18 cellular contexts compared by ENCODE assay signal in the genomic region with DNA sequence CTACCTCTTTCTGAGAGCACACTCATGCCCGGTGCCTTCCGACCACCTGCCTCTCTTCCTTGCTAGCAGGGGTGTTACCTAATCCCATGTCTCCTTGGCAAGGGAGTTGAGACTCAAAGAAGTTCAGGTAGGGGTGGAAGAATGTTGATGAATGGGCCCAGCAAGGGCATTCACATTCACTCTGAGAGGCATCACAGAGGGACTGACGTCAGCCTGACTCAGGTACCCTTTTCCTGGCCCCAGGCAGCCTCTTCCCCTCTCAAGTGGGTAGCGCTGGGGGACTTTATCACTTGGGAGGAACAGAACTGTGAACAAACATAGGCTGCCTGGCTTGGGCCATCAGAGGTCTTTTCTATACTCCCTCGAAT. TPM values are rescaled to one million over a fixed set of nuclear protein-coding genes. Genes with fewer than 3 reads are reported as not detected.
A peak's percentile ranks its signal among the peaks of the same experiment; 100 is the strongest.
DNase-seq lines count a peak whose midpoint lies in the region; ATAC-seq and TF ChIP-seq lines count a peak whose summit lies in the region.
"Had no signal": no experiment of that assay in that cellular context is flagged by ENCODE, and none has a peak within 500 bp of the region (broad histone marks: within the 10 kb centered on the region; RNA-seq: fewer than 3 reads in every experiment).

No MANE protein-coding gene starts in this region.

- TF ChIP-seq CTCF in activated CD8-positive, alpha-beta T cell treated with anti-CD3 and anti-CD28 coated beads for 36 hours (IDR thresholded peaks at IDR 0.05) = no peak
- TF ChIP-seq CTCF in endothelial cell (IDR thresholded peaks at IDR 0.05; ENCODE audit: unreplicated experiment) = no peak

- no peak for DNase-seq in activated naive CD4-positive, alpha-beta T cell treated with Interleukin-2 at 50 U/mL for 16 hours
- no peak for DNase-seq in activated CD8-positive, alpha-beta T cell treated with anti-CD3 and anti-CD28 coated beads for 36 hours
- DNase-seq in endothelial cell (ENCODE audit: low spot score) (no peak), NCI-H345 (lab: John Stamatoyannopoulos, UW) (no peak), HPDE6-E6E7 (ENCODE audit: extremely low spot score) (no peak), NCI-H1436 treated with DMSO at 0.1 percent for 48 hours (lab: John Stamatoyannopoulos, UW) (no peak)
- no peak for DNase-seq in stimulated activated naive CD8-positive, alpha-beta T cell treated with anti-CD3 and anti-CD28 coated beads, Interleukin-15, amount 100 ng/mL, for 72 hours
- DNase-seq: activated CD4-positive, CD25-positive, alpha-beta regulatory T cell treated with anti-CD3 and anti-CD28 coated beads, Interleukin-2, amount 50 U/mL, for 72 hours; activated CD8-positive, alpha-beta memory T cell treated with anti-CD3 and anti-CD28 coated beads, Interleukin-2, amount 50 U/mL, for 4 hours; effector memory CD8-positive, alpha-beta T cell; hypothalamus; MV-4-11; NCI-H2029; NCI-H524 treated with DMSO at 0.1 percent for 48 hours; OCI-M1; T1000 had no signal

- POLR2A ChIA-PET in activated CD8-positive, alpha-beta T cell treated with anti-CD3 and anti-CD28 coated beads for 36 hours (lab: Charles Lee) = interaction anchor here (1.1 to 1.5 kb wide), 2 partner anchors 11 to 62 kb away, joined by 3 to 7 read pairs; no protein-coding TSS in a partner anchor

- H3K4me1 Mint-ChIP-seq in activated naive CD4-positive, alpha-beta T cell treated with anti-CD3 and anti-CD28 coated beads, Interleukin-2, amount 50 U/mL, for 24 hours = peaks cover 14% of the 10 kb centered on the region
- peaks cover 17% of the 10 kb centered on the region for H3K4me1 Mint-ChIP-seq in activated CD8-positive, alpha-beta T cell treated with anti-CD3 and anti-CD28 coated beads for 36 hours (ENCODE audit: low read depth)
- H3K4me1 Mint-ChIP-seq in endothelial cell (ENCODE audit: unreplicated experiment) = peaks cover 11% of the 10 kb centered on the region
- H3K4me1 Mint-ChIP-seq in stimulated activated naive CD8-positive, alpha-beta T cell treated with anti-CD3 and anti-CD28 coated beads, Interleukin-15, amount 100 ng/mL, for 72 hours = peaks cover 22% of the 10 kb centered on the region

- no peak for ATAC-seq in activated CD8-positive, alpha-beta T cell treated with anti-CD3 and anti-CD28 coated beads for 36 hours
- no peak for ATAC-seq in stimulated activated naive CD8-positive, alpha-beta T cell treated with anti-CD3 and anti-CD28 coated beads, Interleukin-15, amount 100 ng/mL, for 72 hours
- ATAC-seq: effector memory CD8-positive, alpha-beta T cell; right cardiac atrium had no signal

- H3K27me3 Mint-ChIP-seq in activated naive CD4-positive, alpha-beta T cell treated with anti-CD3 and anti-CD28 coated beads, Interleukin-2, amount 50 U/mL, for 24 hours = no peaks in the 10 kb centered on the region
- H3K27me3 Mint-ChIP-seq in activated CD8-positive, alpha-beta T cell treated with anti-CD3 and anti-CD28 coated beads for 36 hours = no peaks in the 10 kb centered on the region
- H3K27me3 Mint-ChIP-seq in endothelial cell (ENCODE audit: unreplicated experiment) = peaks cover 3% of the 10 kb centered on the region
- H3K27me3 Mint-ChIP-seq in stimulated activated naive CD8-positive, alpha-beta T cell treated with anti-CD3 and anti-CD28 coated beads, Interleukin-15, amount 100 ng/mL, for 72 hours = no peaks in the 10 kb centered on the region
- H3K27me3 Mint-ChIP-seq: effector memory CD8-positive, alpha-beta T cell had no signal

- intact Hi-C loops in activated CD8-positive, alpha-beta T cell treated with anti-CD3 and anti-CD28 coated beads for 36 hours (cut with micrococcal nuclease) = no loop called here

- H3K36me3 Mint-ChIP-seq in activated naive CD4-positive, alpha-beta T cell treated with anti-CD3 and anti-CD28 coated beads, Interleukin-2, amount 50 U/mL, for 24 hours = peaks cover 6% of the 10 kb centered on the region
- H3K36me3 Mint-ChIP-seq in activated CD8-positive, alpha-beta T cell treated with anti-CD3 and anti-CD28 coated beads for 36 hours (ENCODE audit: low read depth) = peaks cover 58% of the 10 kb centered on the region
- peaks cover 48% of the 10 kb centered on the region for H3K36me3 Mint-ChIP-seq in endothelial cell (ENCODE audit: low read depth, unreplicated experiment)

- H3K9me3 Mint-ChIP-seq in activated naive CD4-positive, alpha-beta T cell treated with anti-CD3 and anti-CD28 coated beads, Interleukin-2, amount 50 U/mL, for 24 hours = no peaks in the 10 kb centered on the region
- H3K9me3 Mint-ChIP-seq in activated CD8-positive, alpha-beta T cell treated with anti-CD3 and anti-CD28 coated beads for 36 hours = no peaks in the 10 kb centered on the region
- H3K9me3 Mint-ChIP-seq in endothelial cell (ENCODE audit: unreplicated experiment) = no peaks in the 10 kb centered on the region
- H3K9me3 Mint-ChIP-seq in stimulated activated naive CD8-positive, alpha-beta T cell treated with anti-CD3 and anti-CD28 coated beads, Interleukin-15, amount 100 ng/mL, for 72 hours = no peaks in the 10 kb centered on the region
- H3K9me3 Mint-ChIP-seq: effector memory CD8-positive, alpha-beta T cell had no signal

- H3K4me3 Mint-ChIP-seq in activated naive CD4-positive, alpha-beta T cell treated with anti-CD3 and anti-CD28 coated beads, Interleukin-2, amount 50 U/mL, for 24 hours = no peak overlapping the region
- peak overlapping the region; percentile 84 for H3K4me3 Mint-ChIP-seq in activated CD8-positive, alpha-beta T cell treated with anti-CD3 and anti-CD28 coated beads for 36 hours
- H3K4me3 Mint-ChIP-seq in endothelial cell (ENCODE audit: unreplicated experiment) = peak overlapping the region; percentile 37
- peak overlapping the region; percentile 20 to 94 for H3K4me3 Mint-ChIP-seq in stimulated activated naive CD8-positive, alpha-beta T cell treated with anti-CD3 and anti-CD28 coated beads, Interleukin-15, amount 100 ng/mL, for 72 hours

- CTCF ChIA-PET in activated CD8-positive, alpha-beta T cell treated with anti-CD3 and anti-CD28 coated beads for 36 hours (lab: Charles Lee) = interaction anchor here (0.6 to 30.6 kb wide), 4 partner anchors 8 to 108 kb away, joined by 3 to 1008 read pairs (median 18); a partner anchor contains a TSS

- H3K27ac Mint-ChIP-seq in activated naive CD4-positive, alpha-beta T cell treated with anti-CD3 and anti-CD28 coated beads, Interleukin-2, amount 50 U/mL, for 24 hours = peak overlapping the region; percentile 30
- peak overlapping the region; percentile 97 for H3K27ac Mint-ChIP-seq in activated CD8-positive, alpha-beta T cell treated with anti-CD3 and anti-CD28 coated beads for 36 hours
- H3K27ac Mint-ChIP-seq in endothelial cell (ENCODE audit: unreplicated experiment) = no peak overlapping the region
- peak overlapping the region; percentile 80 to 83 for H3K27ac Mint-ChIP-seq in stimulated activated naive CD8-positive, alpha-beta T cell treated with anti-CD3 and anti-CD28 coated beads, Interleukin-15, amount 100 ng/mL, for 72 hours

RNA-seq across cellular contexts. Expression of a gene that starts 35.3 kb away (rescaled TPM):
- total RNA-seq in activated CD8-positive, alpha-beta T cell treated with anti-CD3 and anti-CD28 coated beads for 36 hours = 10 to 100 TPM; 91.6 to 95.5 TPM
- total RNA-seq in endothelial cell (ENCODE audit: unreplicated experiment) = 153 TPM

RNA-seq across cellular contexts. Expression of a gene that starts 55.6 kb away (rescaled TPM):
- total RNA-seq in activated CD8-positive, alpha-beta T cell treated with anti-CD3 and anti-CD28 coated beads for 36 hours = under 1 TPM; 0.41 to 0.54 TPM
- total RNA-seq in endothelial cell (ENCODE audit: unreplicated experiment) = 85.2 TPM

Comparison
In these comparisons a context has a peak if more than half of its experiments do, and no peak if none do; other contexts are left out.
1. RNA of a gene that starts 55.6 kb away (total RNA-seq): 85.2 TPM in endothelial cell (single experiment); 0.41 to 0.54 TPM in activated CD8-positive, alpha-beta T cell treated with anti-CD3 and anti-CD28 coated beads for 36 hours; every median in the first group is over 10 times any median in the second.